8 cellular contexts compared by ENCODE assay signal in genomic region chr11:69674886-69675714, GRCh38. TPM values are rescaled to one million over a fixed set of nuclear protein-coding genes. Genes with fewer than 3 reads are reported as not detected.
A peak's percentile ranks its signal among the peaks of the same experiment; 100 is the strongest.
DNase-seq lines count a peak whose midpoint lies in the region; ATAC-seq and TF ChIP-seq lines count a peak whose summit lies in the region.

A gene with protein sequence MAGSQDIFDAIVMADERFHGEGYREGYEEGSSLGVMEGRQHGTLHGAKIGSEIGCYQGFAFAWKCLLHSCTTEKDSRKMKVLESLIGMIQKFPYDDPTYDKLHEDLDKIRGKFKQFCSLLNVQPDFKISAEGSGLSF (minus strand): TSS chr11:69675353. CDS start chr11:69675239, 114 bp downstream.

- peak; percentile 91 for ATAC-seq in CD4-positive, alpha-beta T cell (ENCODE audit: poor library complexity)
- ATAC-seq in GM19455 (IDR thresholded peaks at IDR 0.05; ENCODE audit: unreplicated experiment) = peak; percentile 76
- ATAC-seq in lung (ENCODE audit: insufficient read depth, low FRiP score) = peak; percentile 96

- H3K27ac Mint-ChIP-seq in CD4-positive, alpha-beta T cell = peak within 1 kb of the TSS; percentile 91

- H3K4me3 ChIP-seq in lung = peak within 1 kb of the TSS; percentile 82

- H3K27me3 ChIP-seq in CD4-positive, alpha-beta T cell (ENCODE audit: control insufficient read depth, insufficient read depth, low read length) = no peaks in the 10 kb centered on the region
- H3K27me3 ChIP-seq in lung (ENCODE audit: control insufficient read depth, insufficient read depth) = no peaks in the 10 kb centered on the region

- peaks cover 37% of the 10 kb centered on the region for H3K4me1 Mint-ChIP-seq in CD4-positive, alpha-beta T cell (ENCODE audit: low read depth)

- 1 to 3% methylated on average over 68 to 72 of the region's 72 CpGs for WGBS in lung, 2 donors

- H3K4me3 Mint-ChIP-seq in CD4-positive, alpha-beta T cell = peak within 1 kb of the TSS; percentile 97

- CTCF ChIA-PET in CD4-positive, alpha-beta T cell (lab: Charles Lee) = interaction anchor here (1.3 to 2.1 kb wide), 4 partner anchors 13 to 573 kb away, joined by 4 to 6 read pairs (median 5); no protein-coding TSS in a partner anchor

- peaks cover 37% of the 10 kb centered on the region for H3K36me3 Mint-ChIP-seq in CD4-positive, alpha-beta T cell (ENCODE audit: low read depth)

- POLR2A ChIA-PET in CD4-positive, alpha-beta T cell (lab: Charles Lee) = interaction anchor here (1.1 to 1.9 kb wide), 4 partner anchors 9 to 1215 kb away, joined by 3 to 11 read pairs (median 5); partner anchors contain the start of gene FADD

- H3K9me3 Mint-ChIP-seq in CD4-positive, alpha-beta T cell = no peaks in the 10 kb centered on the region

- TF ChIP-seq CTCF in CD4-positive, alpha-beta T cell (IDR thresholded peaks at IDR 0.05) = no peak
- no peak for TF ChIP-seq CTCF in lung (IDR thresholded peaks at IDR 0.05; ENCODE audit: control extremely low read depth, extremely low read depth)

- DNase-seq in CD4-positive, alpha-beta T cell = peak; percentile 88 to 97 (median 94)
- DNase-seq in HS-27A (ENCODE audit: low read depth) (peak; percentile 86), lung (ENCODE audit: low spot score) (peak; percentile 95)
- peak; percentile 91 for DNase-seq in NK-92 treated with Interleukin-12 subunit alpha and Interleukin-12 subunit beta, amount 100 ng/mL, for 24 hours (lab: John Stamatoyannopoulos, UW)
- peak; percentile 99 for DNase-seq in activated CD8-positive, alpha-beta memory T cell treated with anti-CD3 and anti-CD28 coated beads for 24 hours
- DNase-seq in effector CD4-positive, alpha-beta T cell = peak; percentile 93
- DNase-seq in stimulated activated CD4-positive, alpha-beta T cell treated with anti-CD3 and anti-CD28 coated beads, TNF-alpha, amount 100 ng/mL, for 24 hours (ENCODE audit: low read depth in 3 of 3) = peak; percentile 86 to 92 (median 91)

- peaks cover 4 to 5% of the 10 kb centered on the region in 2 donors for H3K4me1 ChIP-seq in lung (ENCODE audit: control insufficient read depth in 2 of 2, insufficient read depth in 2 of 2, low read length in 2 of 2)

- H3K27ac ChIP-seq in CD4-positive, alpha-beta T cell (ENCODE audit: low read depth, low read length) = peak within 1 kb of the TSS; percentile 80
- H3K27ac ChIP-seq in lung (ENCODE audit: low read depth in 1 of 2, low read length in 1 of 2) = peak within 1 kb of the TSS; percentile 74 to 94

- H3K9me3 ChIP-seq in CD4-positive, alpha-beta T cell (ENCODE audit: control insufficient read depth, low read length) = no peaks in the 10 kb centered on the region
- no peaks in the 10 kb centered on the region for H3K9me3 ChIP-seq in lung (ENCODE audit: control insufficient read depth in 2 of 2, insufficient read depth in 1 of 2, low read length in 1 of 2)

- peaks cover 0 to 5% of the 10 kb centered on the region in 2 donors for H3K36me3 ChIP-seq in lung (ENCODE audit: control insufficient read depth in 2 of 2, insufficient read depth in 2 of 2, low read length in 2 of 2)

- H3K27me3 Mint-ChIP-seq in CD4-positive, alpha-beta T cell = no peaks in the 10 kb centered on the region

- intact Hi-C loops in CD4-positive, alpha-beta T cell (cut with DNase I, micrococcal nuclease) = loop anchor here (1.0 to 10.0 kb wide), 7 partner anchors 378 to 1772 kb away; partner anchors contain the start of genes DHCR7 (in 1 of the 2), FADD (in 1 of the 2), IGHMBP2 (in 1 of the 2) and MRPL21 (in 1 of the 2)

RNA-seq across cellular contexts. Expression of the gene that starts here (rescaled TPM):
- 10 to 100 TPM; 33.5 to 35.5 TPM for total RNA-seq in CD4-positive, alpha-beta T cell
- total RNA-seq in lung = 10 to 100 TPM; 12.4 to 25.9 TPM
- polyA plus RNA-seq in lung = 10 to 100 TPM; 12.8 to 27.5 TPM

Comparison
In these comparisons a context has a peak if more than half of its experiments do, and no peak if none do; other contexts are left out.
1. Peak in every context shown above with its lines: DNase-seq, ATAC-seq, H3K4me3 ChIP-seq and H3K27ac ChIP-seq.